In genomic region chr12:10771132-10771733, GRCh38 we compare ENCODE assay signal across 1 cellular context.
TF ChIP-seq lines count a peak whose summit lies in the region.

No MANE protein-coding gene starts in this region.

TF ChIP-seq in H1, 55 proteins besides CTCF, POLR2A, EP300 and RAD21:
- TF ChIP-seq USF2 (IDR thresholded peaks at IDR 0.05; ENCODE audit: low read length) (no peak), SAP30 (IDR thresholded peaks at IDR 0.05; ENCODE audit: insufficient read depth, insufficient replicate concordance, low read length) (no peak)
- TF ChIP-seq, protein P1, sequence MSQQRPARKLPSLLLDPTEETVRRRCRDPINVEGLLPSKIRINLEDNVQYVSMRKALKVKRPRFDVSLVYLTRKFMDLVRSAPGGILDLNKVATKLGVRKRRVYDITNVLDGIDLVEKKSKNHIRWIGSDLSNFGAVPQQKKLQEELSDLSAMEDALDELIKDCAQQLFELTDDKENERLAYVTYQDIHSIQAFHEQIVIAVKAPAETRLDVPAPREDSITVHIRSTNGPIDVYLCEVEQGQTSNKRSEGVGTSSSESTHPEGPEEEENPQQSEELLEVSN (IDR thresholded peaks at IDR 0.05) = no peak
TF ChIP-seq in H1: peak in this region for 0.
